In the genomic region with DNA sequence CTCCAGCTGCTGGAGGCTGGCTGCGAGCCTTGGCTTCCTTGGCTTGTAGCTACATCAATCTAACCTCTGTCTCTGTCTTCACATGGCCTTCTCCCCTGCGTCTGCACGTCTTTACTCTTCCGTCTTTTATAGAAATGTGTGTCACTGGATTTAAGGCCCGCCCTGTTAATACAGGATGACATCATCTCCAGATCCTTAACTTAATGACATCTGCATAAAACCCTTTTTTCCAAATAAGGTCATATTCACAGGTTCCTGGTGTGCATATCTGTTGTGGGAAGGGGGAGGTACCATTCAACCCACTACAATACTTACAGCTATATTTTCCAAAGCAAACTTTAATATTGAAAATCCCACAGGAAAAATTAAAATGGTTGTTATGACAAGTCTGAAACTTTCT, we compare ENCODE assay signal across 23 cellular contexts.
"Had no signal": no experiment of that assay in that cellular context is flagged by ENCODE, and none has a peak within 500 bp of the region (broad histone marks: within the 10 kb centered on the region; RNA-seq: fewer than 3 reads in every experiment).

No MANE protein-coding gene starts in this region.

- H3K27ac ChIP-seq: hepatocyte, left ventricle myocardium inferior, ovary, right atrium auricular region, skin epidermis, suprapubic skin, thoracic aorta, tibial artery, upper lobe of right lung had no signal

- H3K27me3 ChIP-seq: ovary, right atrium auricular region, upper lobe of right lung had no signal

- DNase-seq: islet precursor cell; left ventricle myocardium inferior; midbrain; mucosa of descending colon; naive thymus-derived CD4-positive, alpha-beta T cell; ovary; stimulated activated CD4-positive, alpha-beta T cell treated with anti-CD3 and anti-CD28 coated beads, Interleukin-12 subunit alpha, Interleukin-12 subunit beta, amount 100 ng/mL, for 4 hours; stimulated activated CD4-positive, alpha-beta T cell treated with anti-CD3 and anti-CD28 coated beads, Interleukin-15, amount 100 ng/mL, for 24 hours; stimulated activated CD4-positive, alpha-beta T cell treated with anti-CD3 and anti-CD28 coated beads, Interleukin-2, amount 100 ng/mL, for 24 hours; stimulated activated CD4-positive, alpha-beta T cell treated with anti-CD3 and anti-CD28 coated beads, Interleukin-4, amount 100 ng/mL, for 1 hour; stimulated activated naive CD4-positive, alpha-beta T cell; tibial artery; trophoblast cell; upper lobe of right lung had no signal

- H3K4me1 ChIP-seq: left ventricle myocardium inferior, right atrium auricular region, suprapubic skin, tibial artery, upper lobe of right lung had no signal

- H3K4me2 ChIP-seq: hepatocyte had no signal

- H3K9me3 ChIP-seq: left ventricle myocardium inferior, mucosa of descending colon, ovary, right atrium auricular region, suprapubic skin, thoracic aorta, tibial artery, upper lobe of right lung had no signal

- H3K36me3 ChIP-seq: left ventricle myocardium inferior, ovary, right atrium auricular region, suprapubic skin, thoracic aorta, tibial artery, upper lobe of right lung had no signal

- H3K4me3 ChIP-seq: hepatocyte, left ventricle myocardium inferior, lung, mucosa of descending colon, ovary, right atrium auricular region, skin epidermis, suprapubic skin, thoracic aorta, tibial artery, upper lobe of right lung had no signal

- ATAC-seq: mucosa of descending colon; naive thymus-derived CD4-positive, alpha-beta T cell; natural killer cell treated with Interleukin-12 subunit alpha and Interleukin-12 subunit beta and Interleukin-15 and Interleukin-18, amount 100 ng/mL, for 72 hours; sciatic nerve; upper lobe of right lung had no signal

- H3K79me2 ChIP-seq: hepatocyte had no signal

- FAIRE-seq: urothelium cell line had no signal

- H2AFZ ChIP-seq: hepatocyte had no signal
